11 cellular contexts compared by ENCODE assay signal in genomic region chr19:39243741-39244140, GRCh38. TPM values are rescaled to one million over a fixed set of nuclear protein-coding genes. Genes with fewer than 3 reads are reported as not detected.
"Had no signal": no experiment of that assay in that cellular context is flagged by ENCODE, and none has a peak within 500 bp of the region (broad histone marks: within the 10 kb centered on the region; RNA-seq: fewer than 3 reads in every experiment).

No MANE protein-coding gene starts in this region.

RNA-seq across cellular contexts. Expression of gene IFNL3, which starts 1.1 kb away (rescaled TPM):
- total RNA-seq: OCI-LY7, PC-3, PC-9, Peyer's patch, Right ventricle myocardium inferior, Right ventricle myocardium superior, RPMI7951, SJCRH30, SJSA1, SK-MEL-5 had no signal
- polyA plus RNA-seq: SK-N-SH had no signal

RNA-seq across cellular contexts. Expression of gene IFNL4, which starts 4.9 kb away (rescaled TPM):
- total RNA-seq: OCI-LY7, PC-3, PC-9, Peyer's patch, Right ventricle myocardium inferior, Right ventricle myocardium superior, RPMI7951, SJCRH30, SJSA1, SK-MEL-5 had no signal
- polyA plus RNA-seq: SK-N-SH had no signal

RNA-seq across cellular contexts. Expression of gene IFNL2, which starts 24.5 kb away (rescaled TPM):
- total RNA-seq: OCI-LY7, PC-3, PC-9, Peyer's patch, Right ventricle myocardium inferior, Right ventricle myocardium superior, RPMI7951, SJCRH30, SJSA1, SK-MEL-5 had no signal
- polyA plus RNA-seq: SK-N-SH had no signal

RNA-seq across cellular contexts. Expression of gene SYCN, which starts 39.7 kb away (rescaled TPM):
- total RNA-seq: OCI-LY7, PC-3, PC-9, Peyer's patch, Right ventricle myocardium inferior, Right ventricle myocardium superior, RPMI7951, SJCRH30, SJSA1, SK-MEL-5 had no signal
- polyA plus RNA-seq: SK-N-SH had no signal

RNA-seq across cellular contexts. Expression of gene NCCRP1, which starts 47.0 kb away (rescaled TPM):
- total RNA-seq: OCI-LY7, Right ventricle myocardium inferior, Right ventricle myocardium superior, SJSA1 had no signal
- polyA plus RNA-seq: SK-N-SH had no signal
